Comparison of ENCODE assay signal across 10 cellular contexts in genomic region chr18:74234326-74235171, GRCh38. TPM values are rescaled to one million over a fixed set of nuclear protein-coding genes. Genes with fewer than 3 reads are reported as not detected.
DNase-seq lines count a peak whose midpoint lies in the region; ATAC-seq and TF ChIP-seq lines count a peak whose summit lies in the region.
"Had no signal": no experiment of that assay in that cellular context is flagged by ENCODE, and none has a peak within 500 bp of the region (broad histone marks: within the 10 kb centered on the region; RNA-seq: fewer than 3 reads in every experiment).

No MANE protein-coding gene starts in this region.

- peak overlapping the region; percentile 35 for H2AFZ ChIP-seq in parathyroid adenoma

- H3K4me1 ChIP-seq in gastroesophageal sphincter (peaks cover 0 to 17% (median 5%) of the 10 kb centered on the region in 3 donors), parathyroid adenoma (no peaks in the 10 kb centered on the region)

- H3K36me3 ChIP-seq in gastroesophageal sphincter = no peaks in the 10 kb centered on the region
- H3K36me3 ChIP-seq in parathyroid adenoma (ENCODE audit: control insufficient read depth, insufficient read depth, low read length) = no peaks in the 10 kb centered on the region

- no peak overlapping the region for H3K9ac ChIP-seq in parathyroid adenoma

- ATAC-seq in gastroesophageal sphincter (peak; percentile 83), GM19395 (IDR thresholded peaks at IDR 0.05; ENCODE audit: unreplicated experiment) (no peak), HG03135 (IDR thresholded peaks at IDR 0.05; ENCODE audit: unreplicated experiment) (no peak)
- ATAC-seq: stimulated activated memory B cell treated with anti-CD40 and anti-IgM and Interleukin-4, amounts not matched to agents 10 μg/mL and 1 μg/mL and 100 μg/mL, for 72 hours had no signal

- H3K4me3 ChIP-seq in gastroesophageal sphincter = no peak overlapping the region
- H3K4me3 ChIP-seq in parathyroid adenoma (ENCODE audit: low read depth, low read length) = no peak overlapping the region

- TF ChIP-seq CTCF in gastroesophageal sphincter (IDR thresholded peaks at IDR 0.05) = no peak
- no peak for TF ChIP-seq CTCF in parathyroid adenoma (IDR thresholded peaks at IDR 0.05)

- H3K27ac ChIP-seq in gastroesophageal sphincter (peak overlapping the region in 3 of 4 donors; percentile 11 to 62 (median 56)), parathyroid adenoma (no peak overlapping the region)

- TF ChIP-seq EP300 in gastroesophageal sphincter (IDR thresholded peaks at IDR 0.05) = no peak

- peak; percentile 51 for DNase-seq in COLO829 (ENCODE audit: low spot score)
- peak; percentile 40 for DNase-seq in SK-MEL-5 (ENCODE audit: low read depth, low spot score)
- no peak for DNase-seq in NCI-H446 treated with DMSO at 0.1 percent for 48 hours (lab: John Stamatoyannopoulos, UW)
- no peak for DNase-seq in activated T-cell treated with anti-CD3 and anti-CD28 coated beads for 4 hours
- DNase-seq: SHP77 treated with DMSO at 0.1 percent for 48 hours had no signal

- no peaks in the 10 kb centered on the region for H3K79me2 ChIP-seq in parathyroid adenoma

- H3K9me3 ChIP-seq in gastroesophageal sphincter (no peaks in the 10 kb centered on the region), parathyroid adenoma (ENCODE audit: control insufficient read depth, low read length) (no peaks in the 10 kb centered on the region)

- 33 to 46% methylated on average over 6 to 7 of the region's 10 CpGs for WGBS in gastroesophageal sphincter (ENCODE audit: low coverage in 1 of 2), 2 donors

- H3K4me2 ChIP-seq in parathyroid adenoma (ENCODE audit: low read length) = no peak overlapping the region

- no peak for TF ChIP-seq POLR2A in gastroesophageal sphincter (IDR thresholded peaks at IDR 0.05)

- H3K27me3 ChIP-seq in gastroesophageal sphincter (no peaks in the 10 kb centered on the region), parathyroid adenoma (ENCODE audit: control insufficient read depth, insufficient read depth, low read length) (no peaks in the 10 kb centered on the region)

- in situ Hi-C loops in SK-MEL-5 (cut with HindIII; ENCODE audit: low pct_unique_long_range_greater_than_20kb, low sequenced_read_pairs) = no loop called here

RNA-seq across cellular contexts. Expression of gene CYB5A, which starts 57.2 kb away (rescaled TPM):
- total RNA-seq in SK-MEL-5 (2014; rRNA removed; shearing (Covaris generic)) = 38.8 and 46.9 TPM in 2 replicates
- 26.1 and 46.6 TPM in 2 replicates for polyA plus RNA-seq in SK-MEL-5 (2015; cell fraction: cytosol; rRNA removed)
- 7.1 and 22.2 TPM in 2 replicates for polyA plus RNA-seq in SK-MEL-5 (2015; cell fraction: nucleus; rRNA removed)
- 100 to 1,000 TPM in 1 of 4 donors, 10 to 100 TPM in 3; 53.8 to 118 (median 75.2) TPM for total RNA-seq in gastroesophageal sphincter

Comparison
In these comparisons a context has a peak if more than half of its experiments do, and no peak if none do; other contexts are left out.
1. DNase-seq: peak in COLO829 (single experiment) and SK-MEL-5 (single experiment); none in NCI-H446 treated with DMSO at 0.1 percent for 48 hours (single experiment) and activated T-cell treated with anti-CD3 and anti-CD28 coated beads for 4 hours (single experiment).